Comparison of ENCODE assay signal across 2 cellular contexts in genomic region chr12:47775100-47775911, GRCh38.
A peak's percentile ranks its signal among the peaks of the same experiment; 100 is the strongest.
TF ChIP-seq lines count a peak whose summit lies in the region.

No MANE protein-coding gene starts in this region.

TF ChIP-seq in A549, 52 proteins besides CTCF, POLR2A, EP300 and RAD21:
- TF ChIP-seq HOXB5 (CRISPR knock-in tag; IDR thresholded peaks at IDR 0.05) (0 out of 2 replicates have a peak, but pooled peaks have one; percentile 35), USF2 (IDR thresholded peaks at IDR 0.05) (no peak), FOSL2 (IDR thresholded peaks at IDR 0.05) (no peak), FOSL2 (CRISPR knock-in tag; IDR thresholded peaks at IDR 0.05) (peak; percentile 64), SMC3 (IDR thresholded peaks at IDR 0.05) (no peak), CHD4 (IDR thresholded peaks at IDR 0.05; ENCODE audit: borderline replicate concordance) (no peak), HES2 (IDR thresholded peaks at IDR 0.05) (no peak), ZNF302 (CRISPR knock-in tag; IDR thresholded peaks at IDR 0.05) (peak; percentile 31; the same call in 1 of the 2 replicates), REST (IDR thresholded peaks at IDR 0.05) (no peak), CHD2 (IDR thresholded peaks at IDR 0.05; ENCODE audit: low read length, partially characterized antibody) (no peak), EHF (CRISPR knock-in tag; IDR thresholded peaks at IDR 0.05) (peak; percentile 69; the same call in 1 of the 2 replicates), HDAC2 (IDR thresholded peaks at IDR 0.05) (no peak), NFE2L2 (conservative IDR thresholded peaks at IDR 0.05; ENCODE audit: low read length) (peak; percentile 99), HOXB13 (CRISPR knock-in tag; IDR thresholded peaks at IDR 0.05; ENCODE audit: low read depth) (peak; percentile 73; the same call in 1 of the 2 replicates), FOXS1 (CRISPR knock-in tag; IDR thresholded peaks at IDR 0.05) (0 out of 2 replicates have a peak, but pooled peaks have one; percentile 49), MAX (IDR thresholded peaks at IDR 0.05) (peak; percentile 58), MAFK (IDR thresholded peaks at IDR 0.05; ENCODE audit: partially characterized antibody) (peak; percentile 100), E2F6 (IDR thresholded peaks at IDR 0.05; ENCODE audit: borderline replicate concordance, low read depth) (peak; percentile 36; the same call in 1 of the 2 replicates), ZFP36 (IDR thresholded peaks at IDR 0.05; ENCODE audit: borderline replicate concordance, partially characterized antibody) (no peak)
TF ChIP-seq in A549: peak in this region for 10.

TF ChIP-seq in IMR-90, 13 proteins besides CTCF, POLR2A, EP300 and RAD21:
- TF ChIP-seq FOS (IDR thresholded peaks at IDR 0.05; ENCODE audit: low read depth, low read length): no peak
- TF ChIP-seq CEBPB (IDR thresholded peaks at IDR 0.05; ENCODE audit: low read depth, low read length): no peak
- TF ChIP-seq RFX5 (IDR thresholded peaks at IDR 0.05; ENCODE audit: low read depth, low read length): no peak
- TF ChIP-seq BHLHE40 (IDR thresholded peaks at IDR 0.05; ENCODE audit: low read depth, low read length): no peak
- no peak for TF ChIP-seq CHD1 (IDR thresholded peaks at IDR 0.05; ENCODE audit: low read depth, low read length)
- no peak for TF ChIP-seq USF2 (IDR thresholded peaks at IDR 0.05; ENCODE audit: low read depth, low read length)
- TF ChIP-seq NFE2L2 (IDR thresholded peaks at IDR 0.05; ENCODE audit: low read depth, low read length): peak; percentile 98
- TF ChIP-seq RCOR1 (IDR thresholded peaks at IDR 0.05; ENCODE audit: insufficient replicate concordance, low read length): no peak
- TF ChIP-seq MAFK (IDR thresholded peaks at IDR 0.05; ENCODE audit: low read depth, low read length): peak; percentile 98
